In genomic region chr1:35764283-35764682, GRCh38 we compare ENCODE assay signal across 1 cellular context.
TF ChIP-seq lines count a peak whose summit lies in the region.

No MANE protein-coding gene starts in this region.

TF ChIP-seq in IMR-90, 13 proteins besides CTCF, POLR2A, EP300 and RAD21:
- no peak for TF ChIP-seq MAZ (IDR thresholded peaks at IDR 0.05; ENCODE audit: borderline replicate concordance, low read depth, low read length)
- no peak for TF ChIP-seq CEBPB (IDR thresholded peaks at IDR 0.05; ENCODE audit: low read depth, low read length)
- TF ChIP-seq CHD1 (IDR thresholded peaks at IDR 0.05; ENCODE audit: low read depth, low read length): no peak
- no peak for TF ChIP-seq BHLHE40 (IDR thresholded peaks at IDR 0.05; ENCODE audit: low read depth, low read length)
- no peak for TF ChIP-seq ELK1 (IDR thresholded peaks at IDR 0.05; ENCODE audit: borderline replicate concordance, low read depth, low read length)
- no peak for TF ChIP-seq NFE2L2 (IDR thresholded peaks at IDR 0.05; ENCODE audit: low read depth, low read length)
- no peak for TF ChIP-seq FOS (IDR thresholded peaks at IDR 0.05; ENCODE audit: low read depth, low read length)
- TF ChIP-seq MAFK (IDR thresholded peaks at IDR 0.05; ENCODE audit: low read depth, low read length): no peak
- TF ChIP-seq, protein P1, sequence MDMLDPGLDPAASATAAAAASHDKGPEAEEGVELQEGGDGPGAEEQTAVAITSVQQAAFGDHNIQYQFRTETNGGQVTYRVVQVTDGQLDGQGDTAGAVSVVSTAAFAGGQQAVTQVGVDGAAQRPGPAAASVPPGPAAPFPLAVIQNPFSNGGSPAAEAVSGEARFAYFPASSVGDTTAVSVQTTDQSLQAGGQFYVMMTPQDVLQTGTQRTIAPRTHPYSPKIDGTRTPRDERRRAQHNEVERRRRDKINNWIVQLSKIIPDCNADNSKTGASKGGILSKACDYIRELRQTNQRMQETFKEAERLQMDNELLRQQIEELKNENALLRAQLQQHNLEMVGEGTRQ (IDR thresholded peaks at IDR 0.05; ENCODE audit: low read depth, low read length): no peak
- no peak for TF ChIP-seq RCOR1 (IDR thresholded peaks at IDR 0.05; ENCODE audit: insufficient replicate concordance, low read length)
- TF ChIP-seq SMC3 (IDR thresholded peaks at IDR 0.05; ENCODE audit: low read depth, low read length): no peak
